ENCODE assay signal across 11 cellular contexts in the genomic region with DNA sequence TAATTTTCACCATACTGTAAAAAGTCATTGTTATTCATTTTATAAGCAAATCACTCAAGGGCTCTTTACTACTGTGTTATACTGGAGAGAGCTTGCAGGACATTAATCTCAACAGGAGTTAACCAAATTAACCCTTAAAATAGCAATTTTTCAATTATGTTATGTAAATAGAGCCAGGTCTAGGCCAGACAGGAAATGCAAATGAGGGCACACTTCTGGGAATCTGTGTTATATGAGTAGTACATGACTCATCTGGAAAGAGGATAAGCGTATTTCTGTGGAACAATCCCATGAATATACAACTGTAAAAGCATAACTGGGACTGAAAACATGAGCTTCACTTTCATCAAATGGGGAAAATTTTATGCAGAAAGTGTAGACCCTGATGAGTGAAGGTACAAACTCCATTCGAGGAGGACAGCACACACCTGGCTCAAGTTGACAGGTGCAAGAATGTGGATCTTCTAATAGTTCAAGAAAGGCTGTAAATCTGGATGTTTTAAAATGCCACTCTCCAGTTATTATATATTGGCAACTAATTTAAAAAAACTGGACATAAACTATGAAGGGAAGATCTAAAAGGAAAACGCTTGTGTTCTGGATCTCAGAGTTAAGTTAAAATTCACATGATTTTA.
A peak's percentile ranks its signal among the peaks of the same experiment; 100 is the strongest.
DNase-seq lines count a peak whose midpoint lies in the region; ATAC-seq and TF ChIP-seq lines count a peak whose summit lies in the region.
"Had no signal": no experiment of that assay in that cellular context is flagged by ENCODE, and none has a peak within 500 bp of the region (broad histone marks: within the 10 kb centered on the region; RNA-seq: fewer than 3 reads in every experiment).

No MANE protein-coding gene starts in this region.

- H3K27ac ChIP-seq in HEK293 (ENCODE audit: extremely low read depth, low read depth, low read length) = no peak overlapping the region
- H3K27ac ChIP-seq in upper lobe of left lung = no peak overlapping the region

- TF ChIP-seq CTCF in HEK293 (tag by site-specific recombination; IDR thresholded peaks at IDR 0.05) = no peak
- TF ChIP-seq CTCF in upper lobe of left lung (IDR thresholded peaks at IDR 0.05) = no peak

- no peaks in the 10 kb centered on the region for H3K9me3 Mint-ChIP-seq in T-cell
- H3K9me3 Mint-ChIP-seq: naive thymus-derived CD8-positive, alpha-beta T cell had no signal

- no peaks in the 10 kb centered on the region for H3K27me3 Mint-ChIP-seq in T-cell

- H3K4me3 ChIP-seq in HEK293 (ENCODE audit: low read depth, low read length) = no peak overlapping the region
- H3K4me3 ChIP-seq in upper lobe of left lung = no peak overlapping the region

- WGBS in upper lobe of left lung, 2 donors = 74 to 76% methylated on average over 3 of the region's 3 CpGs

- H3K9me3 ChIP-seq in HEK293 (ENCODE audit: control insufficient read depth, insufficient read depth, low read depth, low read length) = no peaks in the 10 kb centered on the region
- no peaks in the 10 kb centered on the region for H3K9me3 ChIP-seq in upper lobe of left lung

- no peak for TF ChIP-seq EP300 in upper lobe of left lung (IDR thresholded peaks at IDR 0.05)

- H3K27me3 ChIP-seq in upper lobe of left lung = no peaks in the 10 kb centered on the region

- H3K4me1 Mint-ChIP-seq in T-cell = peaks cover 8 to 14% (median 13%) of the 10 kb centered on the region in 3 donors
- H3K4me1 Mint-ChIP-seq: naive thymus-derived CD8-positive, alpha-beta T cell had no signal

- CTCF ChIA-PET in HEK293 (lab: Yijun Ruan, JAX) (interaction anchor here (0.9 to 1.2 kb wide), 4 partner anchors 12 to 120 kb away, joined by 3 to 5 read pairs (median 4); no protein-coding TSS in a partner anchor), T-cell (lab: Charles Lee) (no interaction called here)

- no peak for ATAC-seq in activated CD4-positive, CD25-positive, alpha-beta regulatory T cell treated with anti-CD3 and anti-CD28 coated beads, Interleukin-2, amount 50 U/mL, for 24 hours
- no peak for ATAC-seq in T-cell (replicated peaks in 1 of 4)
- no peak for ATAC-seq in upper lobe of left lung (ENCODE audit: low FRiP score in 2 of 2)
- ATAC-seq: HepG2; naive thymus-derived CD8-positive, alpha-beta T cell had no signal

- POLR2A ChIA-PET in HEK293 (lab: Yijun Ruan, JAX) (no interaction called here), T-cell (lab: Charles Lee) (interaction anchor here in 1 of 2 donors (0.5 kb wide), 1 partner anchor 9 kb away, joined by 3 read pairs; no protein-coding TSS in a partner anchor)

- no peaks in the 10 kb centered on the region for H3K4me1 ChIP-seq in HEK293 (ENCODE audit: control insufficient read depth, insufficient read depth, low read length)
- peaks cover 0 to 4% (median 0%) of the 10 kb centered on the region in 4 donors for H3K4me1 ChIP-seq in upper lobe of left lung

- H3K36me3 ChIP-seq in HEK293 (ENCODE audit: control insufficient read depth in 2 of 2, insufficient read depth in 1 of 2, low read length in 2 of 2) (no peaks in the 10 kb centered on the region), upper lobe of left lung (no peaks in the 10 kb centered on the region)

- no peak for TF ChIP-seq POLR2A in upper lobe of left lung (IDR thresholded peaks at IDR 0.05)

- H3K27ac Mint-ChIP-seq in T-cell = no peak overlapping the region
- H3K27ac Mint-ChIP-seq: naive thymus-derived CD8-positive, alpha-beta T cell had no signal

- H3K4me3 Mint-ChIP-seq in T-cell = no peak overlapping the region
- H3K4me3 Mint-ChIP-seq: naive thymus-derived CD8-positive, alpha-beta T cell had no signal

- H3K36me3 Mint-ChIP-seq in T-cell = no peaks in the 10 kb centered on the region

- DNase-seq in Ammon's horn (ENCODE audit: low spot score) (peak; percentile 28), SW480 (ENCODE audit: low spot score) (peak; percentile 29), iris pigment epithelial cell (ENCODE audit: low read depth) (peak; percentile 76), HK-2 (ENCODE audit: unreplicated experiment) (no peak), T-cell (no peak), upper lobe of left lung (no peak)
- DNase-seq: activated CD8-positive, alpha-beta memory T cell treated with anti-CD3 and anti-CD28 coated beads, Interleukin-2, amount 50 U/mL, for 48 hours; naive thymus-derived CD8-positive, alpha-beta T cell had no signal

TF ChIP-seq in HEK293, 187 proteins besides CTCF, POLR2A, EP300 and RAD21:
- TF ChIP-seq ZNF707 (tag by site-specific recombination; IDR thresholded peaks at IDR 0.05) (no peak), KLF16 (tag by site-specific recombination; IDR thresholded peaks at IDR 0.05) (no peak), ZNF184 (tag by site-specific recombination; IDR thresholded peaks at IDR 0.05) (0 out of 2 replicates have a peak, but pooled peaks have one; percentile 14), PRDM1 (tag by site-specific recombination; IDR thresholded peaks at IDR 0.05) (peak; percentile 51; the same call in 1 of the 2 replicates), ZBTB7A (tag by site-specific recombination; IDR thresholded peaks at IDR 0.05; ENCODE audit: low read depth) (no peak), ZBTB20 (tag by site-specific recombination; IDR thresholded peaks at IDR 0.05) (peak; percentile 86), SP7 (tag by site-specific recombination; IDR thresholded peaks at IDR 0.05) (peak; percentile 30; the same call in 1 of the 2 replicates), ZNF660 (tag by site-specific recombination; IDR thresholded peaks at IDR 0.05) (peak; percentile 52; the same call in 1 of the 2 replicates)
- TF ChIP-seq, protein P1, sequence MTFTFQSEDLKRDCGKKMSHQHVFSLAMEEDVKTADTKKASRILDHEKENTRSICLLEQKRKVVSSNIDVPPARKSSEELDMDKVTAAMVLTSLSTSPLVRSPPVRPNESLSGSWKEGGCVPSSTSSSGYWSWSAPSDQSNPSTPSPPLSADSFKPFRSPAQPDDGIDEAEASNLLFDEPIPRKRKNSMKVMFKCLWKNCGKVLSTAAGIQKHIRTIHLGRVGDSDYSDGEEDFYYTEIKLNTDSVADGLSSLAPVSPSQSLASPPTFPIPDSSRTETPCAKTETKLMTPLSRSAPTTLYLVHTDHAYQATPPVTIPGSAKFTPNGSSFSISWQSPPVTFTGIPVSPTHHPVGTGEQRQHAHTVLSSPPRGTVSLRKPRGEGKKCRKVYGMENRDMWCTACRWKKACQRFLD (tag by site-specific recombination; IDR thresholded peaks at IDR 0.05) = no peak
- TF ChIP-seq, protein P2, sequence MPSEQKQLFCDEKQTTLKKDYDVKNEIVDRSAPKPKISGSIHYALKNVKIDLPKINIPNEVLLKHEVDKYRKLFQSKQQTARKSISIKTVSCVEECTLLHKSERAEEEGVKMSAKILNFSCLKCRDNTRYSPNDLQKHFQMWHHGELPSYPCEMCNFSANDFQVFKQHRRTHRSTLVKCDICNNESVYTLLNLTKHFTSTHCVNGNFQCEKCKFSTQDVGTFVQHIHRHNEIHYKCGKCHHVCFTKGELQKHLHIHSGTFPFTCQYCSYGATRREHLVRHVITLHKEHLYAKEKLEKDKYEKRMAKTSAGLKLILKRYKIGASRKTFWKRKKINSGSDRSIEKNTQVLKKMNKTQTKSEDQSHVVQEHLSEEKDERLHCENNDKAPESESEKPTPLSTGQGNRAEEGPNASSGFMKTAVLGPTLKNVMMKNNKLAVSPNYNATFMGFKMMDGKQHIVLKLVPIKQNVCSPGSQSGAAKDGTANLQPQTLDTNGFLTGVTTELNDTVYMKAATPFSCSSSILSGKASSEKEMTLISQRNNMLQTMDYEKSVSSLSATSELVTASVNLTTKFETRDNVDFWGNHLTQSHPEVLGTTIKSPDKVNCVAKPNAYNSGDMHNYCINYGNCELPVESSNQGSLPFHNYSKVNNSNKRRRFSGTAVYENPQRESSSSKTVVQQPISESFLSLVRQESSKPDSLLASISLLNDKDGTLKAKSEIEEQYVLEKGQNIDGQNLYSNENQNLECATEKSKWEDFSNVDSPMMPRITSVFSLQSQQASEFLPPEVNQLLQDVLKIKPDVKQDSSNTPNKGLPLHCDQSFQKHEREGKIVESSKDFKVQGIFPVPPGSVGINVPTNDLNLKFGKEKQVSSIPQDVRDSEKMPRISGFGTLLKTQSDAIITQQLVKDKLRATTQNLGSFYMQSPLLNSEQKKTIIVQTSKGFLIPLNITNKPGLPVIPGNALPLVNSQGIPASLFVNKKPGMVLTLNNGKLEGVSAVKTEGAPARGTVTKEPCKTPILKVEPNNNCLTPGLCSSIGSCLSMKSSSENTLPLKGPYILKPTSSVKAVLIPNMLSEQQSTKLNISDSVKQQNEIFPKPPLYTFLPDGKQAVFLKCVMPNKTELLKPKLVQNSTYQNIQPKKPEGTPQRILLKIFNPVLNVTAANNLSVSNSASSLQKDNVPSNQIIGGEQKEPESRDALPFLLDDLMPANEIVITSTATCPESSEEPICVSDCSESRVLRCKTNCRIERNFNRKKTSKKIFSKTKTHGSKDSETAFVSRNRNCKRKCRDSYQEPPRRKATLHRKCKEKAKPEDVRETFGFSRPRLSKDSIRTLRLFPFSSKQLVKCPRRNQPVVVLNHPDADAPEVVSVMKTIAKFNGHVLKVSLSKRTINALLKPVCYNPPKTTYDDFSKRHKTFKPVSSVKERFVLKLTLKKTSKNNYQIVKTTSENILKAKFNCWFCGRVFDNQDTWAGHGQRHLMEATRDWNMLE (tag by site-specific recombination; conservative IDR thresholded peaks at IDR 0.05; ENCODE audit: low read depth) = peak; percentile 51; the same call in 1 of the 2 replicates

Comparison
In these comparisons a context has a peak if more than half of its experiments do, and no peak if none do; other contexts are left out.
1. DNase-seq: peak in Ammon's horn (single experiment), SW480 (single experiment) and iris pigment epithelial cell (single experiment); none in HK-2 (single experiment), T-cell (0 of 34) and upper lobe of left lung (0 of 2).